18 cellular contexts compared by ENCODE assay signal in the genomic region with DNA sequence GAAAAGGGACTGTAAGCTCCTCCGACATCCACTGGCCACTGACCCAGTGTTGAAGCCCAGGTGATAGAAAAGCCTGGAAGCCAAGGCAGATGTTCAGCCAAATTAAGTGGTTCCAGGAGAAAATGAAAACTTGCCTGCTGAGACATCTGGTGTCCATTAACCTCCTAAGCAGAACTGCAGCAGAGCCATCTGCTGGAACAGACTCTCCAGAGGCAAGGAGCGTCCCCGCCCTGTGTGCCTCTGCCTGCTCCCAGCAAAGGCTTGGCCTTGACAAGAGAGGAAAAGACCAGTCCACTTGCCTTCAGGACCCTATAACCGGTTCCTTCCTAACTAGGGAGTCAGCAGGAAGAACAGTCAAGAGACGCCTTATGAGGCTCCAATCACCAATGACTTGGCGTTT.
DNase-seq lines count a peak whose midpoint lies in the region; ATAC-seq and TF ChIP-seq lines count a peak whose summit lies in the region.
"Had no signal": no experiment of that assay in that cellular context is flagged by ENCODE, and none has a peak within 500 bp of the region (broad histone marks: within the 10 kb centered on the region; RNA-seq: fewer than 3 reads in every experiment).

No MANE protein-coding gene starts in this region.

- in situ Hi-C loops in astrocyte of the cerebellum (cut with HindIII; ENCODE audit: low sequenced_read_pairs) = no loop called here

- no peak overlapping the region for H3K4me3 ChIP-seq in AG09309 (ENCODE audit: control insufficient read depth, low read depth, low read length)
- no peak overlapping the region for H3K4me3 ChIP-seq in HFF-Myc (replicated peaks; ENCODE audit: low read depth, low read length)
- no peak overlapping the region for H3K4me3 ChIP-seq in astrocyte of the cerebellum (ENCODE audit: low read depth, low read length)
- H3K4me3 ChIP-seq: adrenal gland, PC-9, right lobe of liver had no signal

- DNase-seq in AG09309 (ENCODE audit: low read depth) (peak; percentile 20), HFF-Myc (ENCODE audit: extremely low read depth, low read depth) (peak; percentile 73), astrocyte of the cerebellum (ENCODE audit: low read depth) (peak; percentile 23), activated gamma-delta T cell (lab: John Stamatoyannopoulos, UW) (no peak)
- no peak for DNase-seq in activated effector memory CD4-positive, alpha-beta T cell treated with anti-CD3 and anti-CD28 coated beads, Interleukin-2, amount 50 U/mL, for 16 hours
- DNase-seq: activated CD4-positive, alpha-beta memory T cell treated with anti-CD3 and anti-CD28 coated beads, Interleukin-2, amount 10 ng/mL, durations not matched to agents 7 days and 5 days; activated T-cell treated with anti-CD3 and anti-CD28 coated beads, Interleukin-2, amount 50 U/mL, for 72 hours; COR-L47; H9; Karpas-422; kidney; PC-9; right lobe of liver; stimulated activated CD4-positive, alpha-beta T cell treated with anti-CD3 and anti-CD28 coated beads, Interleukin-1b, Interleukin-23, amount 100 ng/mL, for 48 hours had no signal

- TF ChIP-seq CTCF in AG09309 (IDR thresholded peaks at IDR 0.05; ENCODE audit: control insufficient read depth, insufficient read depth, low read depth, low read length, missing control alignments) (peak; percentile 19), HFF-Myc (IDR thresholded peaks at IDR 0.05; ENCODE audit: low read depth, low read length, missing control alignments) (peak; percentile 23), astrocyte of the cerebellum (IDR thresholded peaks at IDR 0.05; ENCODE audit: low read depth, low read length, missing control alignments) (no peak)

- no peaks in the 10 kb centered on the region for H3K27me3 ChIP-seq in layer of hippocampus (ENCODE audit: control insufficient read depth, insufficient read depth, low read length)
- H3K27me3 ChIP-seq: adrenal gland, right lobe of liver had no signal

- ATAC-seq in GM19035 (IDR thresholded peaks at IDR 0.05; ENCODE audit: unreplicated experiment) = no peak
- ATAC-seq in GM19467 (IDR thresholded peaks at IDR 0.05; ENCODE audit: unreplicated experiment) = no peak
- ATAC-seq: activated T-cell treated with anti-CD3 and anti-CD28 coated beads, Interleukin-2, amount 50 U/mL, for 72 hours; right lobe of liver had no signal

- peak overlapping the region; percentile 24 for H3K27ac ChIP-seq in layer of hippocampus (ENCODE audit: low read depth, low read length)
- H3K27ac ChIP-seq: adrenal gland, PC-9, right lobe of liver had no signal

Comparison
In these comparisons a context has a peak if more than half of its experiments do, and no peak if none do; other contexts are left out.
1. DNase-seq: peak in AG09309 (single experiment), HFF-Myc (single experiment) and astrocyte of the cerebellum (single experiment); none in activated gamma-delta T cell (single experiment) and activated effector memory CD4-positive, alpha-beta T cell treated with anti-CD3 and anti-CD28 coated beads, Interleukin-2, amount 50 U/mL, for 16 hours (single experiment).